Comparison of ENCODE assay signal across 21 cellular contexts in the genomic region with DNA sequence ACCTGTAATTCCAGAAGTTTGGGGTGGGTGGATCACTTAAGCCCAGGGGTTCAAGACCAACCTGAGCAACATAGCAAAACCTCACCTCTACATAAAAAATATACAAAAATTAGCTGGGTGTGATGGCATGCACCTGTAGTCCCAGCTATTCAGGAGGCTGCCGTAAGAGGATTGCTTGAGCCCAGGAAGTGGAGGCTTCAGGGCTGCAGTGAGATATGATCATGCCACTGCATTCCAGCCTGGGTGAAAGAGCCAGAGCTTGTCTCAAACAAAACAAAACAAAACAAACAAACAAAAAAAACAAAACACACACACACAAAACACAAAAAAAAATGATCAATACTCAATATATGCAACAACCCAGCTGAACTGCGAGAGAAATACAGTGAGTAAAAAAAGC.
"Had no signal": no experiment of that assay in that cellular context is flagged by ENCODE, and none has a peak within 500 bp of the region (broad histone marks: within the 10 kb centered on the region; RNA-seq: fewer than 3 reads in every experiment).

No MANE protein-coding gene starts in this region.

- H3K4me3 Mint-ChIP-seq: IgD-negative memory B cell had no signal

- ATAC-seq: K562, Panc1 had no signal

- DNase-seq: Kasumi-1, MM.1S, NCI-H1092 treated with DMSO at 0.1 percent for 48 hours, NCI-H1436, NCI-H187, NCI-H2029, NCI-H2081 treated with DMSO at 0.1 percent for 48 hours, NCI-H2171, NCI-H226, NCI-H446, NCI-H510A, NCI-H524 treated with DMSO at 0.1 percent for 48 hours, NCI-H69, NCI-H774, SHP77, SK-N-SH had no signal

- H3K27me3 Mint-ChIP-seq: IgD-negative memory B cell had no signal

- H3K27ac ChIP-seq: HL-60, KMS-11 had no signal
